Comparison of ENCODE assay signal across 25 cellular contexts in the genomic region with DNA sequence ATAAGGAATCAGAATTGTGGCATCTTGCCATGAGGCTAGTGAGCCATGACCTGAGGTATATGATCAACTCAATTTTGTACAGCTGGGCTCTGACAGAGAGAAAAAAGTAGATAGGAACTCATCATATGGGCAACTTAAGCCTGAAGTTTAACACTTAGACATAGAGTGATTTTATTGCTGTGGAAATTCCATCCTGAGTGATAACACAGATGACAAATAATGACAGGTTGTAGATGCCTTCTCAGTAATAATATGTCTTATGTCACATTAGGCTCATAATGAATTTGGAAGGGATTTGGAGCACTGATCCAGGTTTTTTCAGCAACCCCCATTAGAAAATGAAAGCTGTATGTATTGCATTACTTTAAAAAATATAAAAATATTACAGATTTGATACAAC.
"Had no signal": no experiment of that assay in that cellular context is flagged by ENCODE, and none has a peak within 500 bp of the region (broad histone marks: within the 10 kb centered on the region; RNA-seq: fewer than 3 reads in every experiment).

No MANE protein-coding gene starts in this region.

- DNase-seq: stimulated activated CD4-positive, alpha-beta T cell treated with anti-CD3 and anti-CD28 coated beads, Interleukin-2, amount 100 ng/mL, for 48 hours; stimulated activated CD4-positive, alpha-beta T cell treated with anti-CD3 and anti-CD28 coated beads, Interleukin-4, amount 100 ng/mL, for 1 hour; stimulated activated CD4-positive, alpha-beta T cell treated with anti-CD3 and anti-CD28 coated beads, Interleukin-4, amount 100 ng/mL, for 24 hours; stimulated activated CD4-positive, alpha-beta T cell treated with anti-CD3 and anti-CD28 coated beads, Interleukin-4, amount 100 ng/mL, for 4 hours; stimulated activated CD8-positive, alpha-beta memory T cell treated with anti-CD3 and anti-CD28 coated beads, Interleukin-4, amount 100 ng/mL, for 48 hours; stimulated activated naive B cell treated with anti-CD40 and anti-IgM and Interleukin-4, amounts not matched to agents 10 μg/mL and 1 μg/mL and 100 μg/mL, for 72 hours; stimulated activated naive CD4-positive, alpha-beta T cell; stimulated activated naive CD4-positive, alpha-beta T cell treated with Interleukin-2 at 50 U/mL for 16 hours; stimulated activated naive CD8-positive, alpha-beta T cell treated with anti-CD3 and anti-CD28 coated beads, Interleukin-15, amount 100 ng/mL, for 72 hours; stimulated activated naive CD8-positive, alpha-beta T cell treated with anti-CD3 and anti-CD28 coated beads, Interleukin-15, Interleukin-2, amounts not matched to agents 100 U/mL and 50 U/mL, for 24 hours; stomach; substantia nigra; testis; thyroid gland; tibial artery; transverse colon; upper lobe of left lung; upper lobe of right lung; uterus had no signal

- ATAC-seq: stimulated activated effector memory CD8-positive, alpha-beta T cell treated with anti-CD3 and anti-CD28 coated beads, Interleukin-12 subunit alpha, Interleukin-12 subunit beta, amount 100 ng/mL, for 72 hours; stimulated activated memory B cell treated with anti-CD40 and anti-IgM and Interleukin-4, amounts not matched to agents 10 μg/mL and 1 μg/mL and 100 μg/mL, for 72 hours; stimulated activated naive B cell treated with anti-CD40 and anti-IgM and Interleukin-4, amounts not matched to agents 10 μg/mL and 1 μg/mL and 100 μg/mL, for 72 hours; stimulated activated naive CD8-positive, alpha-beta T cell treated with anti-CD3 and anti-CD28 coated beads, Interleukin-15, amount 100 ng/mL, for 72 hours; stimulated activated naive CD8-positive, alpha-beta T cell treated with anti-CD3 and anti-CD28 coated beads, Interleukin-15, Interleukin-2, amounts not matched to agents 100 U/mL and 50 U/mL, for 24 hours; upper lobe of right lung had no signal

- H3K9me3 ChIP-seq: stomach, suprapubic skin, testis, thoracic aorta, thyroid gland, tibial artery, tibial nerve, transverse colon, upper lobe of left lung, upper lobe of right lung, uterus, vagina had no signal

- H3K27ac ChIP-seq: stomach, suprapubic skin, testis, thoracic aorta, thyroid gland, tibial artery, tibial nerve, transverse colon, upper lobe of left lung, upper lobe of right lung, uterus, vagina had no signal

- H3K4me3 ChIP-seq: stomach, suprapubic skin, testis, thoracic aorta, thyroid gland, tibial artery, tibial nerve, transverse colon, upper lobe of left lung, upper lobe of right lung, uterus, vagina had no signal

- H3K36me3 ChIP-seq: stomach, suprapubic skin, thoracic aorta, thyroid gland, tibial artery, tibial nerve, transverse colon, upper lobe of left lung, upper lobe of right lung, uterus, vagina had no signal

- H3K27me3 ChIP-seq: stomach, suprapubic skin, testis, thyroid gland, tibial artery, tibial nerve, transverse colon, upper lobe of left lung, upper lobe of right lung, uterus, vagina had no signal
